Comparison of ENCODE assay signal across 2 cellular contexts in the genomic region with DNA sequence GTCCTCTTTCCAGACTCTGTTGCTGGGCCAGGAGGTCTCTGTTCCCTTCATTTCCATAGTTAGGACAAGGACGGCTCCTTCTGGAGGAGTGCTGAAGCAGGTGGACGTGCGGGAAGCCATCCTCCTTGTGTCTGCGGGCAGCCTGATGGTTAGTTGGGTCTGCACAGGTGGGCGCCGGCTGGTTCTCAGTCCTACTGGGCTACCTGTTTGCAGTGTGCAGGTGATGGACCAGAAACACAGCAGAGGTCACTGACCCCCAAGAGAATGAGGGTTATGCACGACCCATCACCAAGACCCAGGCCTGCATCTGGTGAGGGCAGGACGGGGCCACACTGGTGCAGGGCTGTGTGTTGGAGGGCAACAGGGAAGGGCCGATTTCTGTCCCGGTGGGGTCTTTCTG.
TF ChIP-seq lines count a peak whose summit lies in the region.

No MANE protein-coding gene starts in this region.

TF ChIP-seq in IMR-90, 13 proteins besides CTCF, POLR2A, EP300 and RAD21:
- TF ChIP-seq MXI1 (IDR thresholded peaks at IDR 0.05; ENCODE audit: borderline replicate concordance, low read depth, low read length) (no peak), BHLHE40 (IDR thresholded peaks at IDR 0.05; ENCODE audit: low read depth, low read length) (no peak), RFX5 (IDR thresholded peaks at IDR 0.05; ENCODE audit: low read depth, low read length) (no peak), MAZ (IDR thresholded peaks at IDR 0.05; ENCODE audit: borderline replicate concordance, low read depth, low read length) (no peak), CHD1 (IDR thresholded peaks at IDR 0.05; ENCODE audit: low read depth, low read length) (no peak), NFE2L2 (IDR thresholded peaks at IDR 0.05; ENCODE audit: low read depth, low read length) (no peak), FOS (IDR thresholded peaks at IDR 0.05; ENCODE audit: low read depth, low read length) (no peak), CEBPB (IDR thresholded peaks at IDR 0.05; ENCODE audit: low read depth, low read length) (no peak), MAFK (IDR thresholded peaks at IDR 0.05; ENCODE audit: low read depth, low read length) (no peak), RCOR1 (IDR thresholded peaks at IDR 0.05; ENCODE audit: insufficient replicate concordance, low read length) (no peak), SMC3 (IDR thresholded peaks at IDR 0.05; ENCODE audit: low read depth, low read length) (no peak)
- TF ChIP-seq, protein P1, sequence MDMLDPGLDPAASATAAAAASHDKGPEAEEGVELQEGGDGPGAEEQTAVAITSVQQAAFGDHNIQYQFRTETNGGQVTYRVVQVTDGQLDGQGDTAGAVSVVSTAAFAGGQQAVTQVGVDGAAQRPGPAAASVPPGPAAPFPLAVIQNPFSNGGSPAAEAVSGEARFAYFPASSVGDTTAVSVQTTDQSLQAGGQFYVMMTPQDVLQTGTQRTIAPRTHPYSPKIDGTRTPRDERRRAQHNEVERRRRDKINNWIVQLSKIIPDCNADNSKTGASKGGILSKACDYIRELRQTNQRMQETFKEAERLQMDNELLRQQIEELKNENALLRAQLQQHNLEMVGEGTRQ (IDR thresholded peaks at IDR 0.05; ENCODE audit: low read depth, low read length), result no peak
- TF ChIP-seq, protein P2, sequence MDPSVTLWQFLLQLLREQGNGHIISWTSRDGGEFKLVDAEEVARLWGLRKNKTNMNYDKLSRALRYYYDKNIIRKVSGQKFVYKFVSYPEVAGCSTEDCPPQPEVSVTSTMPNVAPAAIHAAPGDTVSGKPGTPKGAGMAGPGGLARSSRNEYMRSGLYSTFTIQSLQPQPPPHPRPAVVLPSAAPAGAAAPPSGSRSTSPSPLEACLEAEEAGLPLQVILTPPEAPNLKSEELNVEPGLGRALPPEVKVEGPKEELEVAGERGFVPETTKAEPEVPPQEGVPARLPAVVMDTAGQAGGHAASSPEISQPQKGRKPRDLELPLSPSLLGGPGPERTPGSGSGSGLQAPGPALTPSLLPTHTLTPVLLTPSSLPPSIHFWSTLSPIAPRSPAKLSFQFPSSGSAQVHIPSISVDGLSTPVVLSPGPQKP (IDR thresholded peaks at IDR 0.05; ENCODE audit: borderline replicate concordance, low read depth, low read length), result no peak

TF ChIP-seq in H1, 55 proteins besides CTCF, POLR2A, EP300 and RAD21:
- TF ChIP-seq YY1 (IDR thresholded peaks at IDR 0.05; ENCODE audit: low read depth, low read length), result no peak
- TF ChIP-seq SIN3A (conservative IDR thresholded peaks at IDR 0.05 in 1 of 2, IDR thresholded peaks at IDR 0.05 in 1 of 2; ENCODE audit: low read depth in 1 of 2, low read length in 2 of 2), result no peak
- TF ChIP-seq CREB1 (IDR thresholded peaks at IDR 0.05), result no peak
- TF ChIP-seq, protein P3, sequence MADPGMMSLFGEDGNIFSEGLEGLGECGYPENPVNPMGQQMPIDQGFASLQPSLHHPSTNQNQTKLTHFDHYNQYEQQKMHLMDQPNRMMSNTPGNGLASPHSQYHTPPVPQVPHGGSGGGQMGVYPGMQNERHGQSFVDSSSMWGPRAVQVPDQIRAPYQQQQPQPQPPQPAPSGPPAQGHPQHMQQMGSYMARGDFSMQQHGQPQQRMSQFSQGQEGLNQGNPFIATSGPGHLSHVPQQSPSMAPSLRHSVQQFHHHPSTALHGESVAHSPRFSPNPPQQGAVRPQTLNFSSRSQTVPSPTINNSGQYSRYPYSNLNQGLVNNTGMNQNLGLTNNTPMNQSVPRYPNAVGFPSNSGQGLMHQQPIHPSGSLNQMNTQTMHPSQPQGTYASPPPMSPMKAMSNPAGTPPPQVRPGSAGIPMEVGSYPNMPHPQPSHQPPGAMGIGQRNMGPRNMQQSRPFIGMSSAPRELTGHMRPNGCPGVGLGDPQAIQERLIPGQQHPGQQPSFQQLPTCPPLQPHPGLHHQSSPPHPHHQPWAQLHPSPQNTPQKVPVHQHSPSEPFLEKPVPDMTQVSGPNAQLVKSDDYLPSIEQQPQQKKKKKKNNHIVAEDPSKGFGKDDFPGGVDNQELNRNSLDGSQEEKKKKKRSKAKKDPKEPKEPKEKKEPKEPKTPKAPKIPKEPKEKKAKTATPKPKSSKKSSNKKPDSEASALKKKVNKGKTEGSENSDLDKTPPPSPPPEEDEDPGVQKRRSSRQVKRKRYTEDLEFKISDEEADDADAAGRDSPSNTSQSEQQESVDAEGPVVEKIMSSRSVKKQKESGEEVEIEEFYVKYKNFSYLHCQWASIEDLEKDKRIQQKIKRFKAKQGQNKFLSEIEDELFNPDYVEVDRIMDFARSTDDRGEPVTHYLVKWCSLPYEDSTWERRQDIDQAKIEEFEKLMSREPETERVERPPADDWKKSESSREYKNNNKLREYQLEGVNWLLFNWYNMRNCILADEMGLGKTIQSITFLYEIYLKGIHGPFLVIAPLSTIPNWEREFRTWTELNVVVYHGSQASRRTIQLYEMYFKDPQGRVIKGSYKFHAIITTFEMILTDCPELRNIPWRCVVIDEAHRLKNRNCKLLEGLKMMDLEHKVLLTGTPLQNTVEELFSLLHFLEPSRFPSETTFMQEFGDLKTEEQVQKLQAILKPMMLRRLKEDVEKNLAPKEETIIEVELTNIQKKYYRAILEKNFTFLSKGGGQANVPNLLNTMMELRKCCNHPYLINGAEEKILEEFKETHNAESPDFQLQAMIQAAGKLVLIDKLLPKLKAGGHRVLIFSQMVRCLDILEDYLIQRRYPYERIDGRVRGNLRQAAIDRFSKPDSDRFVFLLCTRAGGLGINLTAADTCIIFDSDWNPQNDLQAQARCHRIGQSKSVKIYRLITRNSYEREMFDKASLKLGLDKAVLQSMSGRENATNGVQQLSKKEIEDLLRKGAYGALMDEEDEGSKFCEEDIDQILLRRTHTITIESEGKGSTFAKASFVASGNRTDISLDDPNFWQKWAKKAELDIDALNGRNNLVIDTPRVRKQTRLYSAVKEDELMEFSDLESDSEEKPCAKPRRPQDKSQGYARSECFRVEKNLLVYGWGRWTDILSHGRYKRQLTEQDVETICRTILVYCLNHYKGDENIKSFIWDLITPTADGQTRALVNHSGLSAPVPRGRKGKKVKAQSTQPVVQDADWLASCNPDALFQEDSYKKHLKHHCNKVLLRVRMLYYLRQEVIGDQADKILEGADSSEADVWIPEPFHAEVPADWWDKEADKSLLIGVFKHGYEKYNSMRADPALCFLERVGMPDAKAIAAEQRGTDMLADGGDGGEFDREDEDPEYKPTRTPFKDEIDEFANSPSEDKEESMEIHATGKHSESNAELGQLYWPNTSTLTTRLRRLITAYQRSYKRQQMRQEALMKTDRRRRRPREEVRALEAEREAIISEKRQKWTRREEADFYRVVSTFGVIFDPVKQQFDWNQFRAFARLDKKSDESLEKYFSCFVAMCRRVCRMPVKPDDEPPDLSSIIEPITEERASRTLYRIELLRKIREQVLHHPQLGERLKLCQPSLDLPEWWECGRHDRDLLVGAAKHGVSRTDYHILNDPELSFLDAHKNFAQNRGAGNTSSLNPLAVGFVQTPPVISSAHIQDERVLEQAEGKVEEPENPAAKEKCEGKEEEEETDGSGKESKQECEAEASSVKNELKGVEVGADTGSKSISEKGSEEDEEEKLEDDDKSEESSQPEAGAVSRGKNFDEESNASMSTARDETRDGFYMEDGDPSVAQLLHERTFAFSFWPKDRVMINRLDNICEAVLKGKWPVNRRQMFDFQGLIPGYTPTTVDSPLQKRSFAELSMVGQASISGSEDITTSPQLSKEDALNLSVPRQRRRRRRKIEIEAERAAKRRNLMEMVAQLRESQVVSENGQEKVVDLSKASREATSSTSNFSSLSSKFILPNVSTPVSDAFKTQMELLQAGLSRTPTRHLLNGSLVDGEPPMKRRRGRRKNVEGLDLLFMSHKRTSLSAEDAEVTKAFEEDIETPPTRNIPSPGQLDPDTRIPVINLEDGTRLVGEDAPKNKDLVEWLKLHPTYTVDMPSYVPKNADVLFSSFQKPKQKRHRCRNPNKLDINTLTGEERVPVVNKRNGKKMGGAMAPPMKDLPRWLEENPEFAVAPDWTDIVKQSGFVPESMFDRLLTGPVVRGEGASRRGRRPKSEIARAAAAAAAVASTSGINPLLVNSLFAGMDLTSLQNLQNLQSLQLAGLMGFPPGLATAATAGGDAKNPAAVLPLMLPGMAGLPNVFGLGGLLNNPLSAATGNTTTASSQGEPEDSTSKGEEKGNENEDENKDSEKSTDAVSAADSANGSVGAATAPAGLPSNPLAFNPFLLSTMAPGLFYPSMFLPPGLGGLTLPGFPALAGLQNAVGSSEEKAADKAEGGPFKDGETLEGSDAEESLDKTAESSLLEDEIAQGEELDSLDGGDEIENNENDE (IDR thresholded peaks at IDR 0.05; ENCODE audit: insufficient replicate concordance, low read length), result no peak
- no peak for TF ChIP-seq RFX5 (IDR thresholded peaks at IDR 0.05; ENCODE audit: borderline replicate concordance, low read depth, low read length)
- TF ChIP-seq, protein P4, sequence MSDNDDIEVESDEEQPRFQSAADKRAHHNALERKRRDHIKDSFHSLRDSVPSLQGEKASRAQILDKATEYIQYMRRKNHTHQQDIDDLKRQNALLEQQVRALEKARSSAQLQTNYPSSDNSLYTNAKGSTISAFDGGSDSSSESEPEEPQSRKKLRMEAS (IDR thresholded peaks at IDR 0.05), result no peak
- TF ChIP-seq RNF2 (IDR thresholded peaks at IDR 0.05; ENCODE audit: borderline replicate concordance, low read depth, low read length, missing control alignments, poor library complexity, severe bottlenecking), result no peak
- TF ChIP-seq TEAD4 (IDR thresholded peaks at IDR 0.05; ENCODE audit: low read depth, low read length), result no peak
